In the genomic region with DNA sequence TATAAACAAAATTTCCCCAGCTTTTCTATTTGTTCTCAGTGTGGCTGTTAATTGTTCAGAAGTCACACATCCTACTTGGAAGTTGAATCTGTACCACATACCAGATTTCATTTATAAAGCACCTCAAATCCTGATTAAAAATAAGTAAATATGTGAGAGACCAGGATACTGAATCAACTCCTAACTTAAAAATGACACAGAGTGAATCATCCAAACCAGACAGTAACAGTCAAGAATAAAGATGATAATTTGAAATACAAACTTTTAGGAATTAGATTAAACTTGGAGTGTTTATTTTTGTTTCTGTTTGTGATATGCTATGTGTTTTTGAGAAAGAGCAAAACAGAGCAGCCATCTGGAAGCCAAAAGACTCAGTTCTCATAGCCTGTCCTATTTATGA, we compare ENCODE assay signal across 19 cellular contexts.
A peak's percentile ranks its signal among the peaks of the same experiment; 100 is the strongest.
DNase-seq lines count a peak whose midpoint lies in the region; ATAC-seq, FAIRE-seq and TF ChIP-seq lines count a peak whose summit lies in the region.
"Had no signal": no experiment of that assay in that cellular context is flagged by ENCODE, and none has a peak within 500 bp of the region (broad histone marks: within the 10 kb centered on the region; RNA-seq: fewer than 3 reads in every experiment).

No MANE protein-coding gene starts in this region.

- H3K4me1 ChIP-seq in ACC112 (ENCODE audit: control insufficient read depth, insufficient read depth, low read length, unreplicated experiment) (peaks cover 17% of the 10 kb centered on the region), RWPE2 (ENCODE audit: insufficient read depth, poor library complexity, severe bottlenecking) (peaks cover 17% of the 10 kb centered on the region), keratinocyte (ENCODE audit: control insufficient read depth, extremely low read depth, insufficient read depth, low read length) (peaks cover 11% of the 10 kb centered on the region), colonic mucosa (no peaks in the 10 kb centered on the region)

- intact Hi-C loops in colonic mucosa (cut with DNase I) = no loop called here

- H3K36me3 ChIP-seq in ACC112 (ENCODE audit: insufficient read depth, low read length) (no peaks in the 10 kb centered on the region), RWPE2 (ENCODE audit: low read depth) (no peaks in the 10 kb centered on the region), keratinocyte (ENCODE audit: control insufficient read depth in 2 of 2, extremely low read depth in 1 of 2, insufficient read depth in 2 of 2, low read length in 2 of 2) (no peaks in the 10 kb centered on the region), colonic mucosa (no peaks in the 10 kb centered on the region)

- H3K9me3 ChIP-seq in RWPE2 (ENCODE audit: severe bottlenecking) (no peaks in the 10 kb centered on the region), keratinocyte (ENCODE audit: control insufficient read depth, low read depth, low read length) (no peaks in the 10 kb centered on the region), colonic mucosa (no peaks in the 10 kb centered on the region)

- H3K27me3 ChIP-seq in ACC112 (ENCODE audit: insufficient read depth, low read length) = no peaks in the 10 kb centered on the region
- no peaks in the 10 kb centered on the region for H3K27me3 ChIP-seq in RWPE2 (ENCODE audit: insufficient read depth, poor library complexity, severe bottlenecking)
- H3K27me3 ChIP-seq in keratinocyte (ENCODE audit: control insufficient read depth, extremely low read depth, insufficient read depth, low read length) = no peaks in the 10 kb centered on the region
- no peaks in the 10 kb centered on the region for H3K27me3 ChIP-seq in colonic mucosa

- H3K79me2 ChIP-seq in ACC112 (ENCODE audit: control insufficient read depth, insufficient read depth, low read length, unreplicated experiment) (no peaks in the 10 kb centered on the region), keratinocyte (ENCODE audit: control insufficient read depth, insufficient read depth, low read length) (no peaks in the 10 kb centered on the region)

- TF ChIP-seq CTCF in RWPE2 (IDR thresholded peaks at IDR 0.05; ENCODE audit: poor library complexity, severe bottlenecking) (no peak), keratinocyte (optimal IDR thresholded peaks at IDR 0.05 in 1 of 3, IDR thresholded peaks at IDR 0.05 in 1 of 3, conservative IDR thresholded peaks at IDR 0.05 in 1 of 3; ENCODE audit: extremely low read depth in 1 of 3, insufficient read depth in 2 of 3, low read length in 3 of 3) (no peak), colonic mucosa (IDR thresholded peaks at IDR 0.05) (no peak)

- H3K27ac ChIP-seq in ACC112 (ENCODE audit: low read depth, low read length) (peak overlapping the region; percentile 35), RWPE2 (ENCODE audit: poor library complexity, severe bottlenecking) (no peak overlapping the region), keratinocyte (ENCODE audit: control insufficient read depth, insufficient read depth, low read length) (no peak overlapping the region), colonic mucosa (no peak overlapping the region)
- H3K27ac ChIP-seq: C4-2B had no signal

- DNase-seq in RWPE2 (ENCODE audit: low spot score) (no peak), keratinocyte (ENCODE audit: low read depth, low spot score) (no peak), colonic mucosa (no peak), middle frontal gyrus (ENCODE audit: extremely low spot score, low spot score) (no peak)
- no peak for DNase-seq in activated effector memory CD4-positive, alpha-beta T cell treated with Interleukin-2 at 50 U/mL for 16 hours
- DNase-seq: 8988T; AML-193; CD8-positive, alpha-beta memory T cell; Kasumi-1; NCI-H1417; NCI-H1694 treated with DMSO at 0.1 percent for 48 hours; NCI-H446 treated with DMSO at 0.1 percent for 48 hours; NCI-H526 treated with DMSO at 0.1 percent for 48 hours; OCI-M1; SHP77 had no signal

- H3K9ac ChIP-seq in keratinocyte (ENCODE audit: control insufficient read depth, extremely low read depth, insufficient read depth, low read length) (no peak overlapping the region), colonic mucosa (ENCODE audit: low read depth in 2 of 2, low read length in 2 of 2) (no peak overlapping the region)

- no peak overlapping the region for H3K4me2 ChIP-seq in keratinocyte (ENCODE audit: control insufficient read depth, extremely low read depth, insufficient read depth, low read depth, low read length)

- FAIRE-seq in endometrium (lab: Jason Lieb, UNC) = peak; percentile 15
- no peak for FAIRE-seq in keratinocyte (lab: Jason Lieb, UNC)

- no peaks in the 10 kb centered on the region for H3K9me1 ChIP-seq in keratinocyte (ENCODE audit: control insufficient read depth, extremely low read depth, insufficient read depth, low read length)

- dilution Hi-C loops in keratinocyte (cut with MboI; ENCODE audit: extremely low pct_ligation_motif_present, low sequenced_read_pairs) = no loop called here

- H2AFZ ChIP-seq in ACC112 (ENCODE audit: low read length, unreplicated experiment) = peak overlapping the region; percentile 5
- peak overlapping the region; percentile 3 for H2AFZ ChIP-seq in keratinocyte (ENCODE audit: control insufficient read depth, low read length)

- H3K4me3 ChIP-seq in ACC112 (ENCODE audit: low read depth, low read length) (peak overlapping the region; percentile 37), RWPE2 (ENCODE audit: severe bottlenecking) (no peak overlapping the region), keratinocyte (ENCODE audit: control insufficient read depth in 2 of 3, extremely low read depth in 1 of 3, insufficient read depth in 2 of 3, low read depth in 1 of 3, low read length in 3 of 3) (no peak overlapping the region), colonic mucosa (no peak overlapping the region)

- no peaks in the 10 kb centered on the region for H4K20me1 ChIP-seq in keratinocyte (ENCODE audit: control insufficient read depth, extremely low read depth, insufficient read depth, low read length)

- ATAC-seq in RWPE2 (ENCODE audit: low read depth) (peak; percentile 48; the same call in 1 of the 3 replicates), GM19455 (IDR thresholded peaks at IDR 0.05; ENCODE audit: unreplicated experiment) (no peak)
